ENCODE assay signal across 7 cellular contexts in genomic region chr5:23410775-23411174, GRCh38.
A peak's percentile ranks its signal among the peaks of the same experiment; 100 is the strongest.
DNase-seq lines count a peak whose midpoint lies in the region; ATAC-seq and TF ChIP-seq lines count a peak whose summit lies in the region.
"Not testable (repeated sequence)": the region's sequence is repeated elsewhere in the genome, so short reads cannot be mapped to it uniquely, and the experiment has no call there.

No MANE protein-coding gene starts in this region.

- not testable (repeated sequence) for H3K36me3 ChIP-seq in GM23338 (ENCODE audit: insufficient read depth); RWPE2 (ENCODE audit: low read depth); trophoblast cell (ENCODE audit: control insufficient read depth in 1 of 2, insufficient read depth in 2 of 2, low read length in 2 of 2)

- DNase-seq in GM23338 (ENCODE audit: low spot score); RWPE2 (ENCODE audit: low spot score); epithelial cell of prostate (ENCODE audit: low read depth, low spot score); trophoblast cell: not testable (repeated sequence)
- peak; percentile 55 for DNase-seq in NCI-H1105 treated with DMSO at 0.1 percent for 48 hours (lab: John Stamatoyannopoulos, UW)
- peak; percentile 64 for DNase-seq in NCI-H2227 treated with DMSO at 0.1 percent for 48 hours (lab: John Stamatoyannopoulos, UW)
- peak; percentile 44 for DNase-seq in NCI-H774 (lab: John Stamatoyannopoulos, UW)

- no CpG with 5 or more reads among the region's 5 CpGs for WGBS in trophoblast cell (ENCODE audit: extremely low coverage, insufficient coverage, insufficient read length)

- not testable (repeated sequence) for H3K18ac ChIP-seq in trophoblast cell (ENCODE audit: low read length)

- peak overlapping the region; percentile 78 for H2AFZ ChIP-seq in GM23338
- not testable (repeated sequence) for H2AFZ ChIP-seq in trophoblast cell (ENCODE audit: insufficient read depth, low read length, poor library complexity)

- not testable (repeated sequence) for H3K27ac ChIP-seq in GM23338 (ENCODE audit: low read depth); trophoblast cell (ENCODE audit: low read depth, low read length)
- H3K27ac ChIP-seq in RWPE2 (ENCODE audit: poor library complexity, severe bottlenecking), result peak overlapping the region; percentile 59
- H3K27ac ChIP-seq in epithelial cell of prostate, result peak overlapping the region; percentile 70

- H3K36me3 Mint-ChIP-seq in GM23338 (ENCODE audit: low read depth), result not testable (repeated sequence)

- not testable (repeated sequence) for H3K27me3 ChIP-seq in GM23338 (ENCODE audit: insufficient read depth); RWPE2 (ENCODE audit: insufficient read depth, poor library complexity, severe bottlenecking); trophoblast cell (ENCODE audit: insufficient read depth, low read length)

- H3K27ac Mint-ChIP-seq in GM23338, result not testable (repeated sequence)

- H3F3A ChIP-seq in GM23338 (replicated peaks; ENCODE audit: low read depth), result not testable (repeated sequence)

- not testable (repeated sequence) for H4K20me1 ChIP-seq in GM23338 (replicated peaks; ENCODE audit: insufficient read depth)

- H3K4me3 Mint-ChIP-seq in GM23338, result not testable (repeated sequence)

- not testable (repeated sequence) for H3K4ac ChIP-seq in trophoblast cell (ENCODE audit: low read depth, low read length)

- not testable (repeated sequence) for H3K9me3 Mint-ChIP-seq in GM23338

- not testable (repeated sequence) for H3K9me2 ChIP-seq in GM23338 (ENCODE audit: insufficient read depth)

- ATAC-seq in GM23338, result not testable (repeated sequence)
- ATAC-seq in RWPE2 (ENCODE audit: low read depth), result peak; percentile 38; the same call in 2 of the 3 replicates

- H3K27me3 Mint-ChIP-seq in GM23338 (ENCODE audit: insufficient read depth, low read depth, poor library complexity), result not testable (repeated sequence)

- not testable (repeated sequence) for H3K79me2 ChIP-seq in GM23338 (replicated peaks; ENCODE audit: insufficient read depth); trophoblast cell (ENCODE audit: control insufficient read depth, insufficient read depth, low read length, poor library complexity)

- not testable (repeated sequence) for H3K9ac ChIP-seq in trophoblast cell (ENCODE audit: low read length)

- H3K4me3 ChIP-seq in GM23338; RWPE2 (ENCODE audit: severe bottlenecking); trophoblast cell (ENCODE audit: low read depth, low read length): not testable (repeated sequence)

- H4K8ac ChIP-seq in trophoblast cell (ENCODE audit: low read depth, low read length), result not testable (repeated sequence)

- not testable (repeated sequence) for H3K23ac ChIP-seq in trophoblast cell (ENCODE audit: low read length)

- not testable (repeated sequence) for H3K4me2 ChIP-seq in GM23338; trophoblast cell (ENCODE audit: low read length)

- H2BK12ac ChIP-seq in trophoblast cell (ENCODE audit: low read length), result not testable (repeated sequence)

- H3K79me1 ChIP-seq in trophoblast cell (ENCODE audit: low read length), result not testable (repeated sequence)

- not testable (repeated sequence) for H2BK5ac ChIP-seq in trophoblast cell (ENCODE audit: low read depth, low read length, poor library complexity)

- not testable (repeated sequence) for TF ChIP-seq CTCF in GM23338 (conservative IDR thresholded peaks at IDR 0.05; ENCODE audit: low read depth in 2 of 2); RWPE2 (IDR thresholded peaks at IDR 0.05; ENCODE audit: poor library complexity, severe bottlenecking)

- H2BK120ac ChIP-seq in trophoblast cell (ENCODE audit: insufficient read depth, low read length, poor library complexity), result not testable (repeated sequence)

- H4K12ac ChIP-seq in trophoblast cell (ENCODE audit: low read depth, low read length), result not testable (repeated sequence)

- H3K4me1 ChIP-seq in GM23338 (ENCODE audit: insufficient read depth); trophoblast cell (ENCODE audit: control insufficient read depth in 1 of 2, insufficient read depth in 2 of 2, low read length in 2 of 2): not testable (repeated sequence)
- H3K4me1 ChIP-seq in RWPE2 (ENCODE audit: insufficient read depth, poor library complexity, severe bottlenecking), result peaks cover 33% of the 10 kb centered on the region

- H2AK5ac ChIP-seq in trophoblast cell (ENCODE audit: low read length), result not testable (repeated sequence)

- H3K4me1 Mint-ChIP-seq in GM23338, result not testable (repeated sequence)

- not testable (repeated sequence) for H3K9me3 ChIP-seq in RWPE2 (ENCODE audit: severe bottlenecking); trophoblast cell (ENCODE audit: insufficient read depth, low read depth, low read length)

- H4K91ac ChIP-seq in trophoblast cell (ENCODE audit: low read depth, low read length), result peak overlapping the region; percentile 18

- not testable (repeated sequence) for H3K14ac ChIP-seq in trophoblast cell (ENCODE audit: low read length)
